8 cellular contexts compared by ENCODE assay signal in the genomic region with DNA sequence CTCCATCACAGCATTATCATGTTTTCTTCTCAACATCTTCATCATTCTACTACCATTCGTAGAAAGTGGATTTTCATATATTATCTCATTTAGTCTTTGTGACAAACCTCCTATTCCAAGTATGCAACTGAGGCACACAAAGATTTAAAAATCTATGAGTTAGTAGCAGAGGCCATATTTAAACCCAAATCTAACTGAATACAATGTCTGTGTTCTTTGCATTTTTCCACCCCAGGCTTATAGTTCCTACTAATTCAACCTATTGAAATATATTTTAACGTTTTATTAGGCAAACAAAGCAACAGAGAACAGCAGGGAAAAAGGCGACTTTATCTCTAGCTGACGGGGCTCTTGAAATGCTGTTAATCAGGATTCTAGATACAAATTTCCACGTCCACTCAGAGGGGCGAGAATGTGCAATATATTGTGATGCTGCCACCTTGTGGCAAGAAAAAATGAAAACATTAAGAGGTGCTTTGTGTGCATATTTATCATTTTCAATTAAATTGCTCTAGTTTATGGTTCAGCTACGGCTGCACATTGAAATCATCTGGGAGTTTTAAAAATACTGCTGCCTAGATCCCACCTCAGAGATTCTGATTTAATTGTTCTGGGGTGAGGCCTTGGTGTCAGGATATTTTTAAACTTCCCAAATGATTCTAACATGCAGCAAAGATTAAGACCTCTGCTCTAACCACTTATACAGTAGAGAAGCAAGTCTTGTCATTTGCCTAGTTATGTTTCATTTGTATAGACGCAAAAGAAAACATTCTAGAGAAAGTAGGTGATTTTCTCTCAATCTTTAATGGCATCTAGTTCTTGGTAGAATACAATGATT.
DNase-seq lines count a peak whose midpoint lies in the region; ATAC-seq, FAIRE-seq and TF ChIP-seq lines count a peak whose summit lies in the region.

No MANE protein-coding gene starts in this region.

- no peaks in the 10 kb centered on the region for H3K4me1 ChIP-seq in K562 (replicated peaks in 1 of 2; ENCODE audit: control insufficient read depth in 2 of 2, insufficient read depth in 2 of 2, low read length in 2 of 2)

- no peak overlapping the region for H3K9ac ChIP-seq in K562 (ENCODE audit: insufficient read depth in 1 of 2, low read depth in 2 of 2, low read length in 2 of 2)

- 0% methylated on average over 8 of the region's 8 CpGs for WGBS in K562 (ENCODE audit: insufficient coverage, low coverage, missing lambda C conversion rate)

- CTCF ChIA-PET in K562 (lab: Yijun Ruan, JAX; ENCODE audit: low intra/inter-chr PET ratio), result interaction anchor here (0.6 to 1.5 kb wide), 3 partner anchors 9 to 896 kb away, joined by 3 to 5 read pairs (median 3); no protein-coding TSS in a partner anchor

- no peak overlapping the region for H3K4me2 ChIP-seq in K562 (ENCODE audit: insufficient read depth, low read length)

- TF ChIP-seq CTCF in GM10266 (IDR thresholded peaks at IDR 0.05; ENCODE audit: control insufficient read depth, insufficient read depth, low read depth, missing control alignments) (peak; percentile 64), K562 (IDR thresholded peaks at IDR 0.05 in 2 of 3, conservative IDR thresholded peaks at IDR 0.05 in 1 of 3; ENCODE audit: insufficient read depth in 2 of 3, low read depth in 1 of 3, low read length in 3 of 3) (peak; percentile 39 to 70 (median 49); a peak in 4 of 6 replicates)

- no peak overlapping the region for H2AFZ ChIP-seq in K562 (ENCODE audit: low read depth, low read length)

- peak; percentile 64 to 80 for TF ChIP-seq RAD21 in K562 (CRISPR knock-in tag; conservative IDR thresholded peaks at IDR 0.05 in 1 of 2, IDR thresholded peaks at IDR 0.05 in 1 of 2)

- no peaks in the 10 kb centered on the region for H3K79me2 ChIP-seq in K562 (ENCODE audit: control insufficient read depth, insufficient read depth, low read length)

- no TSS peak for BruUV-seq in K562 (replicated peaks; lab: Mats Ljungman, UMichigan)

- ATAC-seq in HG03039 (IDR thresholded peaks at IDR 0.05; ENCODE audit: unreplicated experiment) (peak; percentile 53), K562 (peak; percentile 84), left colon (peak; percentile 37)

- 0 out of 5 replicates have a peak, but pooled peaks cover 0 to 6% of the 10 kb centered on the region in 2 experiments for H3K27me3 ChIP-seq in K562 (ENCODE audit: control insufficient read depth in 2 of 2, insufficient read depth in 2 of 2, low read length in 2 of 2)

- no peaks in the 10 kb centered on the region for H3K9me3 ChIP-seq in K562 (replicated peaks; ENCODE audit: control insufficient read depth, insufficient read depth, low read depth, low read length)

- in situ Hi-C loops in K562 (cut with MboI), result loop anchor here (25.0 kb wide), 1 partner anchor 907 kb away; no protein-coding TSS in a partner anchor

- TF ChIP-seq POLR2A in K562 (conservative IDR thresholded peaks at IDR 0.05), result no peak

- TF ChIP-seq EP300 in K562 (IDR thresholded peaks at IDR 0.05; ENCODE audit: low read length), result no peak

- POLR2A ChIA-PET in K562 (lab: Yijun Ruan, JAX), result no interaction called here

- intact Hi-C loops in K562 (cut with micrococcal nuclease), result loop anchor here (1.0 to 10.0 kb wide), 5 partner anchors 181 to 962 kb away; no protein-coding TSS in a partner anchor
- intact Hi-C loops in left colon (cut with DNase I, micrococcal nuclease), result no loop called here

- peak; percentile 52 for FAIRE-seq in A204.1 (lab: Jason Lieb, UNC)
- peak; percentile 83 for FAIRE-seq in K562 (lab: Jason Lieb, UNC)
- no peak for FAIRE-seq in urothelium cell line (lab: Jason Lieb, UNC)

- H4K20me1 ChIP-seq in K562 (replicated peaks; ENCODE audit: control insufficient read depth, insufficient read depth, low read length), result no peaks in the 10 kb centered on the region

- H3K9me1 ChIP-seq in K562 (ENCODE audit: control insufficient read depth, insufficient read depth, low read length), result peaks cover 3% of the 10 kb centered on the region

- no peak overlapping the region for H3K4me3 ChIP-seq in K562

- H3K27ac ChIP-seq in K562 (ENCODE audit: extremely low read depth, low read depth, low read length), result no peak overlapping the region

- no peaks in the 10 kb centered on the region for H3K36me3 ChIP-seq in K562 (ENCODE audit: control insufficient read depth, insufficient read depth, low read length)

- DNase-seq in GM10266 (ENCODE audit: extremely low spot score), result no peak
- peak; percentile 27 to 61 for DNase-seq in NCI-H526 (lab: John Stamatoyannopoulos, UW)
- peak; percentile 20 to 61 (median 28) for DNase-seq in K562 (ENCODE audit: extremely low read depth in 1 of 4, low spot score in 3 of 4)
- peak in 1 of 2 donors; percentile 6 for DNase-seq in left colon
- peak; percentile 23 for DNase-seq in urothelium cell line (ENCODE audit: low spot score)
- no peak for DNase-seq in middle frontal gyrus (ENCODE audit: extremely low spot score, low spot score)

TF ChIP-seq in K562, 482 proteins besides CTCF, POLR2A, EP300 and RAD21:
- TF ChIP-seq MAFG (tag; conservative IDR thresholded peaks at IDR 0.05), result 0 out of 2 replicates have a peak, but pooled peaks have one; percentile 7
- no peak for TF ChIP-seq KDM2B (CRISPR knock-in tag; IDR thresholded peaks at IDR 0.05)
- 0 out of 2 replicates have a peak, but pooled peaks have one; percentile 11 for TF ChIP-seq C11orf30 (IDR thresholded peaks at IDR 0.05; ENCODE audit: low read depth)
- TF ChIP-seq, protein P1, sequence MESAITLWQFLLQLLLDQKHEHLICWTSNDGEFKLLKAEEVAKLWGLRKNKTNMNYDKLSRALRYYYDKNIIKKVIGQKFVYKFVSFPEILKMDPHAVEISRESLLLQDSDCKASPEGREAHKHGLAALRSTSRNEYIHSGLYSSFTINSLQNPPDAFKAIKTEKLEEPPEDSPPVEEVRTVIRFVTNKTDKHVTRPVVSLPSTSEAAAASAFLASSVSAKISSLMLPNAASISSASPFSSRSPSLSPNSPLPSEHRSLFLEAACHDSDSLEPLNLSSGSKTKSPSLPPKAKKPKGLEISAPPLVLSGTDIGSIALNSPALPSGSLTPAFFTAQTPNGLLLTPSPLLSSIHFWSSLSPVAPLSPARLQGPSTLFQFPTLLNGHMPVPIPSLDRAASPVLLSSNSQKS (CRISPR knock-in tag; IDR thresholded peaks at IDR 0.05), result no peak
- TF ChIP-seq GABPB1 (CRISPR knock-in tag; IDR thresholded peaks at IDR 0.05), result no peak
- TF ChIP-seq, protein P2, sequence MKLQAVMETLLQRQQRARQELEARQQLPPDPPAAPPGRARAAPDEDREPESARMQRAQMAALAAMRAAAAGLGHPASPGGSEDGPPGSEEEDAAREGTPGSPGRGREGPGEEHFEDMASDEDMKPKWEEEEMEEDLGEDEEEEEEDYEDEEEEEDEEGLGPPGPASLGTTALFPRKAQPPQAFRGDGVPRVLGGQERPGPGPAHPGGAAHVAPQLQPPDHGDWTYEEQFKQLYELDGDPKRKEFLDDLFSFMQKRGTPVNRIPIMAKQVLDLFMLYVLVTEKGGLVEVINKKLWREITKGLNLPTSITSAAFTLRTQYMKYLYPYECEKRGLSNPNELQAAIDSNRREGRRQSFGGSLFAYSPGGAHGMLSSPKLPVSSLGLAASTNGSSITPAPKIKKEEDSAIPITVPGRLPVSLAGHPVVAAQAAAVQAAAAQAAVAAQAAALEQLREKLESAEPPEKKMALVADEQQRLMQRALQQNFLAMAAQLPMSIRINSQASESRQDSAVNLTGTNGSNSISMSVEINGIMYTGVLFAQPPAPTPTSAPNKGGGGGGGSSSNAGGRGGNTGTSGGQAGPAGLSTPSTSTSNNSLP (IDR thresholded peaks at IDR 0.05; ENCODE audit: borderline replicate concordance, low read depth, low read length), result 0 out of 2 replicates have a peak, but pooled peaks have one; percentile 25
- TF ChIP-seq SMC3 (conservative IDR thresholded peaks at IDR 0.05; ENCODE audit: insufficient read depth, low read depth, low read length), result peak; percentile 51
- TF ChIP-seq KLF16 (IDR thresholded peaks at IDR 0.05), result 0 out of 2 replicates have a peak, but pooled peaks have one; percentile 17
- TF ChIP-seq, protein P3, sequence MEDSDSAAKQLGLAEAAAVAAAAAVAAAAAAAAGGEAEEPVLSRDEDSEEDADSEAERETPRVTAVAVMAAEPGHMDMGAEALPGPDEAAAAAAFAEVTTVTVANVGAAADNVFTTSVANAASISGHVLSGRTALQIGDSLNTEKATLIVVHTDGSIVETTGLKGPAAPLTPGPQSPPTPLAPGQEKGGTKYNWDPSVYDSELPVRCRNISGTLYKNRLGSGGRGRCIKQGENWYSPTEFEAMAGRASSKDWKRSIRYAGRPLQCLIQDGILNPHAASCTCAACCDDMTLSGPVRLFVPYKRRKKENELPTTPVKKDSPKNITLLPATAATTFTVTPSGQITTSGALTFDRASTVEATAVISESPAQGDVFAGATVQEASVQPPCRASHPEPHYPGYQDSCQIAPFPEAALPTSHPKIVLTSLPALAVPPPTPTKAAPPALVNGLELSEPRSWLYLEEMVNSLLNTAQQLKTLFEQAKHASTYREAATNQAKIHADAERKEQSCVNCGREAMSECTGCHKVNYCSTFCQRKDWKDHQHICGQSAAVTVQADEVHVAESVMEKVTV (CRISPR knock-in tag; IDR thresholded peaks at IDR 0.05), result peak; percentile 46; the same call in 1 of the 2 replicates
- peak; percentile 10; the same call in 1 of the 2 replicates for TF ChIP-seq JUND (IDR thresholded peaks at IDR 0.05; ENCODE audit: borderline replicate concordance, low read depth, low read length)
- no peak for TF ChIP-seq JUND (tag; IDR thresholded peaks at IDR 0.05; ENCODE audit: borderline replicate concordance, low read depth, low read length)

Comparison
In these comparisons a context has a peak if more than half of its experiments do, and no peak if none do; other contexts are left out.
1. DNase-seq: peak in NCI-H526 (2 of 2), K562 (4 of 4) and urothelium cell line (single experiment); none in GM10266 (single experiment) and middle frontal gyrus (single experiment).
2. Peak in every context shown above with its lines, with median percentiles within 50 percentile points of each other: ATAC-seq.